ENCODE assay signal across 1 cellular context in the genomic region with DNA sequence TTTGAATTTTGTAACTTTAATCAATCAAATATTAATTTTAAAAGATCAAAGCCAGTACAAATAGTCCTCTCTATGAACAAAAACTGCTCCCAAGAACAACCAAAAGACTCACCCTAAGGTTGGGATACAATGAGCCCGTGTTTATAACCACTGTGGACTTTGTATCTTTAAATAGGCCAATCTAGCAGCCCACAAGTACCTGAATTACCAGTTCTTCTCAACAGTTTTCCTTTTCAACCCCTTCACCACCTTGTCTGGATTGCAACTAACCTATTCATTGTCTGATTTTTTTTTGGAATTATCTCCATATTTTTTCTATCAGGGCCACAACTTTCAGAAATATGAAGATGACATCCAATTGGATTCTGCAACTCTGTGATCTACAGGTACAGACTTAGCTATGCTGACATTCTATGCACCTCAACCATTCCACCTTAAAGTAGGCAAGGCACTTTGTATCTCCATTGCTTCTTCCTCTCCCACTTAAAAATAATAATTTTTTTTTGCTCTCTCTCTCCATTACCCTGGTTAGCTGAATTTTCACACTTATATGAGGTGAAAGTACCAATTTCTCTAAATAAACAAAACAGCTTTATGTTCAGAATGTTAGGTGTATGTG.
TF ChIP-seq lines count a peak whose summit lies in the region.

No MANE protein-coding gene starts in this region.

TF ChIP-seq in HepG2, 621 proteins besides CTCF, POLR2A, EP300 and RAD21 (continued from another document and continues in another):
- TF ChIP-seq FOXA1 (IDR thresholded peaks at IDR 0.05) (no peak), FOXA1 (CRISPR knock-in tag; IDR thresholded peaks at IDR 0.05) (peak; percentile 62), SAP130 (CRISPR knock-in tag; IDR thresholded peaks at IDR 0.05; ENCODE audit: low read depth) (peak; percentile 44), HHEX (CRISPR knock-in tag; IDR thresholded peaks at IDR 0.05) (peak; percentile 45; the same call in 1 of the 2 replicates), YEATS2 (CRISPR knock-in tag; IDR thresholded peaks at IDR 0.05; ENCODE audit: borderline replicate concordance) (no peak), HNF4G (IDR thresholded peaks at IDR 0.05; ENCODE audit: borderline replicate concordance, low read depth, low read length) (peak; percentile 82), HNF4G (CRISPR knock-in tag; IDR thresholded peaks at IDR 0.05; ENCODE audit: borderline replicate concordance, low read depth) (no peak), ELF4 (CRISPR knock-in tag; IDR thresholded peaks at IDR 0.05; ENCODE audit: borderline replicate concordance) (no peak), SOX13 (IDR thresholded peaks at IDR 0.05) (no peak), SOX13 (CRISPR knock-in tag; conservative IDR thresholded peaks at IDR 0.05 in 1 of 2, IDR thresholded peaks at IDR 0.05 in 1 of 2) (peak in 1 of 2 experiments; percentile 84; a peak in 2 of 4 replicates), HNF4A (CRISPR knock-in tag; IDR thresholded peaks at IDR 0.05) (peak; percentile 88), ZNF644 (CRISPR knock-in tag; IDR thresholded peaks at IDR 0.05; ENCODE audit: low read depth) (peak; percentile 86), ELF3 (CRISPR knock-in tag; IDR thresholded peaks at IDR 0.05) (0 out of 2 replicates have a peak, but pooled peaks have one; percentile 12), RXRB (CRISPR knock-in tag; IDR thresholded peaks at IDR 0.05; ENCODE audit: borderline replicate concordance) (peak; percentile 5; the same call in 1 of the 2 replicates), FOXJ3 (CRISPR knock-in tag; IDR thresholded peaks at IDR 0.05; ENCODE audit: borderline replicate concordance) (peak; percentile 58; the same call in 1 of the 2 replicates), NCOA2 (CRISPR knock-in tag; IDR thresholded peaks at IDR 0.05) (peak; percentile 36; the same call in 1 of the 2 replicates), SOX5 (CRISPR knock-in tag; IDR thresholded peaks at IDR 0.05; ENCODE audit: borderline replicate concordance) (peak; percentile 65; the same call in 1 of the 2 replicates), SALL1 (CRISPR knock-in tag; IDR thresholded peaks at IDR 0.05) (peak; percentile 14; the same call in 1 of the 2 replicates), ZNF615 (CRISPR knock-in tag; IDR thresholded peaks at IDR 0.05; ENCODE audit: borderline replicate concordance) (no peak), TCF7 (IDR thresholded peaks at IDR 0.05; ENCODE audit: low read depth) (peak; percentile 49; the same call in 1 of the 2 replicates), POGZ (CRISPR knock-in tag; IDR thresholded peaks at IDR 0.05) (peak; percentile 48; the same call in 1 of the 2 replicates), BCL6 (CRISPR knock-in tag; IDR thresholded peaks at IDR 0.05) (0 out of 2 replicates have a peak, but pooled peaks have one; percentile 38)
- TF ChIP-seq, protein P1, sequence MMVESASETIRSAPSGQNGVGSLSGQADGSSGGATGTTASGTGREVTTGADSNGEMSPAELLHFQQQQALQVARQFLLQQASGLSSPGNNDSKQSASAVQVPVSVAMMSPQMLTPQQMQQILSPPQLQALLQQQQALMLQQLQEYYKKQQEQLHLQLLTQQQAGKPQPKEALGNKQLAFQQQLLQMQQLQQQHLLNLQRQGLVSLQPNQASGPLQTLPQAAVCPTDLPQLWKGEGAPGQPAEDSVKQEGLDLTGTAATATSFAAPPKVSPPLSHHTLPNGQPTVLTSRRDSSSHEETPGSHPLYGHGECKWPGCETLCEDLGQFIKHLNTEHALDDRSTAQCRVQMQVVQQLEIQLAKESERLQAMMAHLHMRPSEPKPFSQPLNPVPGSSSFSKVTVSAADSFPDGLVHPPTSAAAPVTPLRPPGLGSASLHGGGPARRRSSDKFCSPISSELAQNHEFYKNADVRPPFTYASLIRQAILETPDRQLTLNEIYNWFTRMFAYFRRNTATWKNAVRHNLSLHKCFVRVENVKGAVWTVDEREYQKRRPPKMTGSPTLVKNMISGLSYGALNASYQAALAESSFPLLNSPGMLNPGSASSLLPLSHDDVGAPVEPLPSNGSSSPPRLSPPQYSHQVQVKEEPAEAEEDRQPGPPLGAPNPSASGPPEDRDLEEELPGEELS (CRISPR knock-in tag; IDR thresholded peaks at IDR 0.05): peak; percentile 43
- TF ChIP-seq, protein P2, sequence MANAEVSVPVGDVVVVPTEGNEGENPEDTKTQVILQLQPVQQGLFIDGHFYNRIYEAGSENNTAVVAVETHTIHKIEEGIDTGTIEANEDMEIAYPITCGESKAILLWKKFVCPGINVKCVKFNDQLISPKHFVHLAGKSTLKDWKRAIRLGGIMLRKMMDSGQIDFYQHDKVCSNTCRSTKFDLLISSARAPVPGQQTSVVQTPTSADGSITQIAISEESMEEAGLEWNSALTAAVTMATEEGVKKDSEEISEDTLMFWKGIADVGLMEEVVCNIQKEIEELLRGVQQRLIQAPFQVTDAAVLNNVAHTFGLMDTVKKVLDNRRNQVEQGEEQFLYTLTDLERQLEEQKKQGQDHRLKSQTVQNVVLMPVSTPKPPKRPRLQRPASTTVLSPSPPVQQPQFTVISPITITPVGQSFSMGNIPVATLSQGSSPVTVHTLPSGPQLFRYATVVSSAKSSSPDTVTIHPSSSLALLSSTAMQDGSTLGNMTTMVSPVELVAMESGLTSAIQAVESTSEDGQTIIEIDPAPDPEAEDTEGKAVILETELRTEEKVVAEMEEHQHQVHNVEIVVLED (CRISPR knock-in tag; IDR thresholded peaks at IDR 0.05; ENCODE audit: borderline replicate concordance): no peak
- TF ChIP-seq, protein P3, sequence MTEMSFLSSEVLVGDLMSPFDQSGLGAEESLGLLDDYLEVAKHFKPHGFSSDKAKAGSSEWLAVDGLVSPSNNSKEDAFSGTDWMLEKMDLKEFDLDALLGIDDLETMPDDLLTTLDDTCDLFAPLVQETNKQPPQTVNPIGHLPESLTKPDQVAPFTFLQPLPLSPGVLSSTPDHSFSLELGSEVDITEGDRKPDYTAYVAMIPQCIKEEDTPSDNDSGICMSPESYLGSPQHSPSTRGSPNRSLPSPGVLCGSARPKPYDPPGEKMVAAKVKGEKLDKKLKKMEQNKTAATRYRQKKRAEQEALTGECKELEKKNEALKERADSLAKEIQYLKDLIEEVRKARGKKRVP (CRISPR knock-in tag; IDR thresholded peaks at IDR 0.05): no peak
- TF ChIP-seq, protein P4, sequence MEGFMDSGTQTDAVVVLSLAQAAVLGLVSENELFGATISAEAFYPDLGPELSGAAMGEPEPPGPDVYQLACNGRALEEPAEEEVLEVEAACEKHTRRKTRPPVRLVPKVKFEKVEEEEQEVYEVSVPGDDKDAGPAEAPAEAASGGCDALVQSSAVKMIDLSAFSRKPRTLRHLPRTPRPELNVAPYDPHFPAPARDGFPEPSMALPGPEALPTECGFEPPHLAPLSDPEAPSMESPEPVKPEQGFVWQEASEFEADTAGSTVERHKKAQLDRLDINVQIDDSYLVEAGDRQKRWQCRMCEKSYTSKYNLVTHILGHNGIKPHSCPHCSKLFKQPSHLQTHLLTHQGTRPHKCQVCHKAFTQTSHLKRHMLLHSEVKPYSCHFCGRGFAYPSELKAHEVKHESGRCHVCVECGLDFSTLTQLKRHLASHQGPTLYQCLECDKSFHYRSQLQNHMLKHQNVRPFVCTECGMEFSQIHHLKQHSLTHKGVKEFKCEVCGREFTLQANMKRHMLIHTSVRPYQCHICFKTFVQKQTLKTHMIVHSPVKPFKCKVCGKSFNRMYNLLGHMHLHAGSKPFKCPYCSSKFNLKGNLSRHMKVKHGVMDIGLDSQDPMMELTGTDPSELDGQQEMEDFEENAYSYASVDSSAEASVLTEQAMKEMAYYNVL (CRISPR knock-in tag; IDR thresholded peaks at IDR 0.05; ENCODE audit: borderline replicate concordance): peak; percentile 66; the same call in 1 of the 2 replicates
- TF ChIP-seq, protein P5, sequence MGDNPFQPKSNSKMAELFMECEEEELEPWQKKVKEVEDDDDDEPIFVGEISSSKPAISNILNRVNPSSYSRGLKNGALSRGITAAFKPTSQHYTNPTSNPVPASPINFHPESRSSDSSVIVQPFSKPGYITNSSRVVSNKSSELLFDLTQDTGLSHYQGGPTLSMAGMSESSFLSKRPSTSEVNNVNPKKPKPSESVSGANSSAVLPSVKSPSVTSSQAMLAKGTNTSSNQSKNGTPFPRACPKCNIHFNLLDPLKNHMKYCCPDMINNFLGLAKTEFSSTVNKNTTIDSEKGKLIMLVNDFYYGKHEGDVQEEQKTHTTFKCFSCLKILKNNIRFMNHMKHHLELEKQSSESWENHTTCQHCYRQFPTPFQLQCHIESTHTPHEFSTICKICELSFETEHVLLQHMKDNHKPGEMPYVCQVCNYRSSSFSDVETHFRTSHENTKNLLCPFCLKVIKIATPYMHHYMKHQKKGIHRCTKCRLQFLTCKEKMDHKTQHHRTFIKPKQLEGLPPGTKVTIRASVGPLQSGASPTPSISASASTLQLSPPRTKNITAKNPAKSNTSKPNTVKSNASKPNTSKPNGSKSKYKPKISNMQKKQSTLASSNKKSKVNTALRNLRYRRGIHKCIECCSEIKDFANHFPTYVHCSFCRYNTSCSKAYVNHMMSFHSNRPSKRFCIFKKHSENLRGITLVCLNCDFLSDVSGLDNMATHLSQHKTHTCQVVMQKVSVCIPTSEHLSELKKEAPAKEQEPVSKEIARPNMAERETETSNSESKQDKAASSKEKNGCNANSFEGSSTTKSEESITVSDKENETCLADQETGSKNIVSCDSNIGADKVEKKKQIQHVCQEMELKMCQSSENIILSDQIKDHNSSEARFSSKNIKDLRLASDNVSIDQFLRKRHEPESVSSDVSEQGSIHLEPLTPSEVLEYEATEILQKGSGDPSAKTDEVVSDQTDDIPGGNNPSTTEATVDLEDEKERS (CRISPR knock-in tag; IDR thresholded peaks at IDR 0.05): no peak
- TF ChIP-seq, protein P6, sequence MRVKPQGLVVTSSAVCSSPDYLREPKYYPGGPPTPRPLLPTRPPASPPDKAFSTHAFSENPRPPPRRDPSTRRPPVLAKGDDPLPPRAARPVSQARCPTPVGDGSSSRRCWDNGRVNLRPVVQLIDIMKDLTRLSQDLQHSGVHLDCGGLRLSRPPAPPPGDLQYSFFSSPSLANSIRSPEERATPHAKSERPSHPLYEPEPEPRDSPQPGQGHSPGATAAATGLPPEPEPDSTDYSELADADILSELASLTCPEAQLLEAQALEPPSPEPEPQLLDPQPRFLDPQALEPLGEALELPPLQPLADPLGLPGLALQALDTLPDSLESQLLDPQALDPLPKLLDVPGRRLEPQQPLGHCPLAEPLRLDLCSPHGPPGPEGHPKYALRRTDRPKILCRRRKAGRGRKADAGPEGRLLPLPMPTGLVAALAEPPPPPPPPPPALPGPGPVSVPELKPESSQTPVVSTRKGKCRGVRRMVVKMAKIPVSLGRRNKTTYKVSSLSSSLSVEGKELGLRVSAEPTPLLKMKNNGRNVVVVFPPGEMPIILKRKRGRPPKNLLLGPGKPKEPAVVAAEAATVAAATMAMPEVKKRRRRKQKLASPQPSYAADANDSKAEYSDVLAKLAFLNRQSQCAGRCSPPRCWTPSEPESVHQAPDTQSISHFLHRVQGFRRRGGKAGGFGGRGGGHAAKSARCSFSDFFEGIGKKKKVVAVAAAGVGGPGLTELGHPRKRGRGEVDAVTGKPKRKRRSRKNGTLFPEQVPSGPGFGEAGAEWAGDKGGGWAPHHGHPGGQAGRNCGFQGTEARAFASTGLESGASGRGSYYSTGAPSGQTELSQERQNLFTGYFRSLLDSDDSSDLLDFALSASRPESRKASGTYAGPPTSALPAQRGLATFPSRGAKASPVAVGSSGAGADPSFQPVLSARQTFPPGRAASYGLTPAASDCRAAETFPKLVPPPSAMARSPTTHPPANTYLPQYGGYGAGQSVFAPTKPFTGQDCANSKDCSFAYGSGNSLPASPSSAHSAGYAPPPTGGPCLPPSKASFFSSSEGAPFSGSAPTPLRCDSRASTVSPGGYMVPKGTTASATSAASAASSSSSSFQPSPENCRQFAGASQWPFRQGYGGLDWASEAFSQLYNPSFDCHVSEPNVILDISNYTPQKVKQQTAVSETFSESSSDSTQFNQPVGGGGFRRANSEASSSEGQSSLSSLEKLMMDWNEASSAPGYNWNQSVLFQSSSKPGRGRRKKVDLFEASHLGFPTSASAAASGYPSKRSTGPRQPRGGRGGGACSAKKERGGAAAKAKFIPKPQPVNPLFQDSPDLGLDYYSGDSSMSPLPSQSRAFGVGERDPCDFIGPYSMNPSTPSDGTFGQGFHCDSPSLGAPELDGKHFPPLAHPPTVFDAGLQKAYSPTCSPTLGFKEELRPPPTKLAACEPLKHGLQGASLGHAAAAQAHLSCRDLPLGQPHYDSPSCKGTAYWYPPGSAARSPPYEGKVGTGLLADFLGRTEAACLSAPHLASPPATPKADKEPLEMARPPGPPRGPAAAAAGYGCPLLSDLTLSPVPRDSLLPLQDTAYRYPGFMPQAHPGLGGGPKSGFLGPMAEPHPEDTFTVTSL (CRISPR knock-in tag; IDR thresholded peaks at IDR 0.05; ENCODE audit: borderline replicate concordance): peak; percentile 73; the same call in 1 of the 2 replicates
- TF ChIP-seq, protein P7, sequence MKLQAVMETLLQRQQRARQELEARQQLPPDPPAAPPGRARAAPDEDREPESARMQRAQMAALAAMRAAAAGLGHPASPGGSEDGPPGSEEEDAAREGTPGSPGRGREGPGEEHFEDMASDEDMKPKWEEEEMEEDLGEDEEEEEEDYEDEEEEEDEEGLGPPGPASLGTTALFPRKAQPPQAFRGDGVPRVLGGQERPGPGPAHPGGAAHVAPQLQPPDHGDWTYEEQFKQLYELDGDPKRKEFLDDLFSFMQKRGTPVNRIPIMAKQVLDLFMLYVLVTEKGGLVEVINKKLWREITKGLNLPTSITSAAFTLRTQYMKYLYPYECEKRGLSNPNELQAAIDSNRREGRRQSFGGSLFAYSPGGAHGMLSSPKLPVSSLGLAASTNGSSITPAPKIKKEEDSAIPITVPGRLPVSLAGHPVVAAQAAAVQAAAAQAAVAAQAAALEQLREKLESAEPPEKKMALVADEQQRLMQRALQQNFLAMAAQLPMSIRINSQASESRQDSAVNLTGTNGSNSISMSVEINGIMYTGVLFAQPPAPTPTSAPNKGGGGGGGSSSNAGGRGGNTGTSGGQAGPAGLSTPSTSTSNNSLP (IDR thresholded peaks at IDR 0.05; ENCODE audit: low read depth, low read length): peak; percentile 62; the same call in 1 of the 2 replicates
